Comparison of ENCODE assay signal across 8 cellular contexts in the genomic region with DNA sequence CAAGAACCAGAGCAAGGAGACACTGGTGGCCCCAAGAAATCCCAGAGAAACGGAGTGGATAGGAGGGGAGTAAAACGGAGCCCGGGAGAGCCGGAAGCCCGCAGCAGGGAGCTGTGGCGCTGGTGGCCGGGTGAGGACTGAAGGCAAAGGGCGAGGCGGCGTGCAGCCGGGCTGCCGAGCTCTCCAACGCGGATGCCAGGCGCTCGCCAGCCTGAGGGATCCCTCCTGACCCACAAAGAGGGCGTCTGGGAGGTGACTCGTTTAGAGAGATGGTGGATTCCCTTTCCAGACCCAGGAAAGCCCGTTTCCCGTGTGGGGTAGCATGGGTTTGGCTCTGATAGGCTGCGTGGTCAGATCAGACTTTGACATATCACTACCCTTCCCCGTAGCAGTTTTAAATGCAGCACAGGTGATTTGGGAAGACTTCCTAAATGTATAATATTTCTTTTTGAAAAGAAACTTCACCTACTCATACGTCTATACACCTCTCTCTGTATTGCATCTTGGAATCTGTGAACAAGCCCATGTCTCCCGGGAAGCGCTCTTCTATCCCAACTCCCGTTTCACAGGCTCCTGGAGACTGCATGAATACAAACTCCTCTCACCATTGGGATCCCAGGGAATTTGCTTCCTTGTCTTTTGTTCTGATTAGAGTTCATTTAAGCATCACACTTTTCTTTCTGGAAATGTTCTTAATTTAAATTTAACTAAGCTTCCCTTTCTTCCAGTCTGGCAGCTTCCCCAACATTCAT.
DNase-seq lines count a peak whose midpoint lies in the region; ATAC-seq, FAIRE-seq and TF ChIP-seq lines count a peak whose summit lies in the region.

No MANE protein-coding gene starts in this region.

- TF ChIP-seq CTCF in pancreas (IDR thresholded peaks at IDR 0.05), result no peak

- intact Hi-C loops in pancreas (cut with DNase I), result loop anchor here in 1 of 3 donors (10.0 kb wide), 1 partner anchor 145 kb away; no protein-coding TSS in a partner anchor

- DNase-seq in NCI-H146 (lab: John Stamatoyannopoulos, UW) (peak; percentile 45), NCI-H146 treated with DMSO at 0.1 percent for 48 hours (lab: John Stamatoyannopoulos, UW; ENCODE audit: unreplicated experiment) (no peak), Kasumi-1 (lab: John Stamatoyannopoulos, UW) (peak; percentile 29 to 35), germinal center (ENCODE audit: low spot score) (peak; percentile 11), pancreas (peak in 4 of 6 donors; percentile 17 to 76 (median 44)), AG08395 (ENCODE audit: low spot score) (no peak)
- no peak for DNase-seq in activated T-cell treated with anti-CD3 and anti-CD28 coated beads, Interleukin-2, amount 50 U/mL, for 4 hours

- no peaks in the 10 kb centered on the region for H3K9me3 ChIP-seq in pancreas

- 7 to 8% methylated on average over 26 of the region's 26 CpGs for WGBS in pancreas, 2 donors

- H3K27me3 Mint-ChIP-seq in activated T-cell treated with anti-CD3 and anti-CD28 coated beads, Interleukin-2, amount 50 U/mL, for 4 hours (ENCODE audit: low read depth), result peaks cover 7% of the 10 kb centered on the region

- no peak for FAIRE-seq in pancreas (lab: Jason Lieb, UNC)

- H3K27me3 ChIP-seq in pancreas, result peaks cover 0 to 6% (median 0%) of the 10 kb centered on the region in 4 donors

- H3K4me3 Mint-ChIP-seq in activated T-cell treated with anti-CD3 and anti-CD28 coated beads, Interleukin-2, amount 50 U/mL, for 4 hours, result peak overlapping the region; percentile 89

- ATAC-seq in activated T-cell treated with anti-CD3 and anti-CD28 coated beads, Interleukin-2, amount 50 U/mL, for 4 hours, result peak; percentile 15 to 18
- ATAC-seq in pancreas (peak; percentile 60 to 68 (median 64)), HG03457 (IDR thresholded peaks at IDR 0.05; ENCODE audit: unreplicated experiment) (no peak)

- no peak overlapping the region for H3K27ac ChIP-seq in pancreas

- H3K4me3 ChIP-seq in pancreas, result peak overlapping the region; percentile 4 to 55 (median 37)

- H3K9me3 Mint-ChIP-seq in activated T-cell treated with anti-CD3 and anti-CD28 coated beads, Interleukin-2, amount 50 U/mL, for 4 hours, result no peaks in the 10 kb centered on the region

- H3K36me3 Mint-ChIP-seq in activated T-cell treated with anti-CD3 and anti-CD28 coated beads, Interleukin-2, amount 50 U/mL, for 4 hours (ENCODE audit: insufficient read depth), result no peaks in the 10 kb centered on the region

- no peaks in the 10 kb centered on the region for H3K36me3 ChIP-seq in pancreas

- peaks cover 0 to 15% (median 4%) of the 10 kb centered on the region in 3 donors for H3K4me1 ChIP-seq in pancreas

- peaks cover 34% of the 10 kb centered on the region for H3K4me1 Mint-ChIP-seq in activated T-cell treated with anti-CD3 and anti-CD28 coated beads, Interleukin-2, amount 50 U/mL, for 4 hours (ENCODE audit: low read depth)

Comparison
In these comparisons a context has a peak if more than half of its experiments do, and no peak if none do; other contexts are left out.
1. DNase-seq: peak in NCI-H146 (single experiment), Kasumi-1 (2 of 2), germinal center (single experiment) and pancreas (4 of 6); none in NCI-H146 treated with DMSO at 0.1 percent for 48 hours (single experiment), activated T-cell treated with anti-CD3 and anti-CD28 coated beads, Interleukin-2, amount 50 U/mL, for 4 hours (single experiment) and AG08395 (single experiment).